22 cellular contexts compared by ENCODE assay signal in the genomic region with DNA sequence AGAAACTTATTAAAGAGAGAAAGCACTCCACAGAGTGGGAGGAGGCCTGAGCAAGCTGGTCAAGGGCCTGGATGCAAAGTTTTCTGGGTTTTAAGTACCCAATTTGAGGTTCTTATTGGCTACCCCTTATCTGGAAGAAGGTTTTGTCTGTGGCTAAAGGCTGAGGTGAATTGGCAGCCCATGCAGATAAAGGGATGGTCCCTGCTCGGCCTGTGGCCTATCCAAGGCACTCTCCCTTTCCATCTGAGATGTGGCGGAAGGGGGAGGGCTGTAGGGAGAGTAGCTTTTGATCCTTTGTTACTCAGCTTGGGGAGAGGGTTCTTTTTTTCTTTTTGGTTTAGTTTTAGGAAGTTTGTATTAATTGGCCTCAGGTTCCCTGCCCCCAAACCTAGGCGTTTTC.
"Had no signal": no experiment of that assay in that cellular context is flagged by ENCODE, and none has a peak within 500 bp of the region (broad histone marks: within the 10 kb centered on the region; RNA-seq: fewer than 3 reads in every experiment).

No MANE protein-coding gene starts in this region.

- H3K27ac ChIP-seq: coronary artery, dorsolateral prefrontal cortex, gastrocnemius medialis, heart right ventricle, pancreas, suprapubic skin, thyroid gland had no signal

- H3K9me3 ChIP-seq: gastrocnemius medialis, pancreas, suprapubic skin, thyroid gland had no signal

- DNase-seq: dorsolateral prefrontal cortex; effector CD8-positive, alpha-beta T cell; gastrocnemius medialis; heart right ventricle; hypothalamus; kidney glomerular epithelial cell; mammary epithelial cell; natural killer cell; occipital lobe; right cardiac atrium; small intestine; stimulated activated CD4-positive, alpha-beta T cell treated with anti-CD3 and anti-CD28 coated beads, Interleukin-12 subunit alpha, Interleukin-12 subunit beta, amount 100 ng/mL, for 4 hours; stimulated activated naive CD4-positive, alpha-beta T cell treated with Interleukin-2 at 50 U/mL for 16 hours; thyroid gland had no signal

- H3K4me1 Mint-ChIP-seq: natural killer cell had no signal

- H3K27ac Mint-ChIP-seq: natural killer cell, progenitor cell of endocrine pancreas, type B pancreatic cell had no signal

- H3K27me3 ChIP-seq: dorsolateral prefrontal cortex, gastrocnemius medialis, heart right ventricle, pancreas, suprapubic skin, thyroid gland had no signal

- H3K4me3 ChIP-seq: coronary artery, dorsolateral prefrontal cortex, gastrocnemius medialis, heart right ventricle, pancreas, suprapubic skin, thyroid gland had no signal

- H3K36me3 Mint-ChIP-seq: natural killer cell, type B pancreatic cell had no signal

- H3K9me3 Mint-ChIP-seq: type B pancreatic cell had no signal

- H3K4me3 Mint-ChIP-seq: natural killer cell, type B pancreatic cell had no signal

- FAIRE-seq: endometrium, islet of Langerhans, pancreas, small intestine, urothelium cell line had no signal

- H3K4me1 ChIP-seq: gastrocnemius medialis, heart right ventricle, pancreas, suprapubic skin, thyroid gland had no signal

- H3K27me3 Mint-ChIP-seq: progenitor cell of endocrine pancreas, type B pancreatic cell had no signal

- H3K36me3 ChIP-seq: gastrocnemius medialis, heart right ventricle, pancreas, suprapubic skin, thyroid gland had no signal
